ENCODE assay signal across 22 cellular contexts in genomic region chr10:109855746-109856145, GRCh38.
DNase-seq lines count a peak whose midpoint lies in the region; ATAC-seq, FAIRE-seq and TF ChIP-seq lines count a peak whose summit lies in the region.
"Had no signal": no experiment of that assay in that cellular context is flagged by ENCODE, and none has a peak within 500 bp of the region (broad histone marks: within the 10 kb centered on the region; RNA-seq: fewer than 3 reads in every experiment).

No MANE protein-coding gene starts in this region.

- BruUV-seq in HepG2 (replicated peaks; lab: Mats Ljungman, UMichigan) (no TSS peak), K562 (replicated peaks; lab: Mats Ljungman, UMichigan) (no TSS peak)

- no peaks in the 10 kb centered on the region for H3K9me1 ChIP-seq in K562 (ENCODE audit: control insufficient read depth, insufficient read depth, low read length)

- no peaks in the 10 kb centered on the region for H4K20me1 ChIP-seq in HepG2 (ENCODE audit: insufficient read depth, low read length)
- no peaks in the 10 kb centered on the region for H4K20me1 ChIP-seq in K562 (replicated peaks; ENCODE audit: control insufficient read depth, insufficient read depth, low read length)

- H2AFZ ChIP-seq in HepG2 (ENCODE audit: low read length) (no peak overlapping the region), K562 (ENCODE audit: low read depth, low read length) (no peak overlapping the region)

- H3K36me3 ChIP-seq in HepG2 (replicated peaks in 1 of 2; ENCODE audit: control insufficient read depth in 1 of 2, insufficient read depth in 2 of 2, low read length in 2 of 2) = no peaks in the 10 kb centered on the region
- no peaks in the 10 kb centered on the region for H3K36me3 ChIP-seq in right lobe of liver
- H3K36me3 ChIP-seq in K562 (ENCODE audit: control insufficient read depth, insufficient read depth, low read length) = no peaks in the 10 kb centered on the region

- H3K9me3 ChIP-seq in HepG2 (ENCODE audit: low read length) (no peaks in the 10 kb centered on the region), right lobe of liver (no peaks in the 10 kb centered on the region), K562 (replicated peaks; ENCODE audit: control insufficient read depth, insufficient read depth, low read depth, low read length) (no peaks in the 10 kb centered on the region)
- H3K9me3 ChIP-seq: BLaER1 treated with 17β-estradiol and CSF1 and Interleukin-3, amounts not matched to agents 10 nM and 100 nM had no signal

- H3K27me3 ChIP-seq in HepG2 (ENCODE audit: control insufficient read depth in 1 of 2, insufficient read depth in 2 of 2, low read length in 2 of 2) (peaks cover 0 to 4% of the 10 kb centered on the region in 2 experiments; a peak in 1 of 5 replicates), right lobe of liver (no peaks in the 10 kb centered on the region), K562 (ENCODE audit: control insufficient read depth in 2 of 2, insufficient read depth in 2 of 2, low read length in 2 of 2) (peaks cover 0 to 7% of the 10 kb centered on the region in 2 experiments; a peak in 2 of 5 replicates)
- H3K27me3 ChIP-seq: BLaER1 treated with 17β-estradiol and CSF1 and Interleukin-3, amounts not matched to agents 10 nM and 100 nM had no signal

- H3K4me3 ChIP-seq in HepG2 (replicated peaks in 1 of 3; ENCODE audit: insufficient read depth in 1 of 3, low read depth in 2 of 3, low read length in 3 of 3) (no peak overlapping the region), right lobe of liver (no peak overlapping the region), K562 (no peak overlapping the region)
- H3K4me3 ChIP-seq: BLaER1 treated with 17β-estradiol and CSF1 and Interleukin-3, amounts not matched to agents 10 nM and 100 nM; GM12878 had no signal

- TF ChIP-seq RAD21 in HepG2 (CRISPR knock-in tag; IDR thresholded peaks at IDR 0.05) (no peak), K562 (CRISPR knock-in tag; conservative IDR thresholded peaks at IDR 0.05 in 1 of 2, IDR thresholded peaks at IDR 0.05 in 1 of 2) (no peak)

- intact Hi-C loops in HepG2 (cut with micrococcal nuclease; ENCODE audit: unreplicated experiment) (no loop called here), right lobe of liver (cut with DNase I) (no loop called here), K562 (cut with micrococcal nuclease) (no loop called here)

- WGBS in HepG2 (ENCODE audit: low lambda C conversion rate) = 76% methylated on average over 5 of the region's 5 CpGs
- 81% methylated on average over 5 of the region's 5 CpGs for WGBS in right lobe of liver (ENCODE audit: insufficient coverage, low coverage, low lambda C conversion rate, missing lambda C conversion rate)
- 0% methylated on average over 5 of the region's 5 CpGs for WGBS in K562 (ENCODE audit: insufficient coverage, low coverage, missing lambda C conversion rate)

- H3K79me2 ChIP-seq in HepG2 (ENCODE audit: insufficient read depth, low read length) = no peaks in the 10 kb centered on the region
- no peaks in the 10 kb centered on the region for H3K79me2 ChIP-seq in K562 (ENCODE audit: control insufficient read depth, insufficient read depth, low read length)

- TF ChIP-seq CTCF in HepG2 (CRISPR knock-in tag; IDR thresholded peaks at IDR 0.05) = no peak
- TF ChIP-seq CTCF in right lobe of liver (IDR thresholded peaks at IDR 0.05) = no peak
- no peak for TF ChIP-seq CTCF in K562 (IDR thresholded peaks at IDR 0.05 in 2 of 3, conservative IDR thresholded peaks at IDR 0.05 in 1 of 3; ENCODE audit: insufficient read depth in 2 of 3, low read depth in 1 of 3, low read length in 3 of 3)

- no peak for FAIRE-seq in HepG2 (lab: Jason Lieb, UNC)
- no peak for FAIRE-seq in K562 (lab: Jason Lieb, UNC)
- FAIRE-seq: GM12878, GM12892, GM18507, GM19239 had no signal

- no peak overlapping the region for H3K9ac ChIP-seq in HepG2 (ENCODE audit: insufficient read depth, low read depth, low read length)
- H3K9ac ChIP-seq in K562 (ENCODE audit: insufficient read depth in 1 of 2, low read depth in 2 of 2, low read length in 2 of 2) = no peak overlapping the region
- H3K9ac ChIP-seq: BLaER1 treated with 17β-estradiol and CSF1 and Interleukin-3, amounts not matched to agents 10 nM and 100 nM had no signal

- DNase-seq in HepG2 (ENCODE audit: low spot score) = no peak
- no peak for DNase-seq in right lobe of liver
- no peak for DNase-seq in K562 (ENCODE audit: extremely low read depth in 1 of 4, low spot score in 3 of 4)
- DNase-seq in Ammon's horn (ENCODE audit: low spot score) = no peak
- DNase-seq: ACHN; CD4-positive, alpha-beta T cell; CD8-positive, alpha-beta T cell; DMS 273 treated with DMSO at 0.1 percent for 48 hours; DMS153; DMS53; DMS79; DND-41; EL; GDM1 had no signal

- POLR2A ChIA-PET in HepG2 (lab: Yijun Ruan, JAX) (no interaction called here), K562 (lab: Yijun Ruan, JAX) (no interaction called here)

- no peak overlapping the region for H3K4me2 ChIP-seq in HepG2 (ENCODE audit: low read depth, low read length)
- H3K4me2 ChIP-seq in K562 (ENCODE audit: insufficient read depth, low read length) = no peak overlapping the region
- H3K4me2 ChIP-seq: BLaER1 treated with 17β-estradiol and CSF1 and Interleukin-3, amounts not matched to agents 10 nM and 100 nM had no signal

- H3K27ac ChIP-seq in HepG2 (ENCODE audit: extremely low read length, insufficient read depth, low read length) (no peak overlapping the region), right lobe of liver (no peak overlapping the region), K562 (ENCODE audit: extremely low read depth, low read depth, low read length) (no peak overlapping the region)
- H3K27ac ChIP-seq: 22Rv1; BLaER1 treated with 17β-estradiol and CSF1 and Interleukin-3, amounts not matched to agents 10 nM and 100 nM; C4-2B had no signal

- in situ Hi-C loops in HepG2 (cut with HindIII; ENCODE audit: extremely low pct_ligation_motif_present, low pct_unique_long_range_greater_than_20kb) = no loop called here
- in situ Hi-C loops in K562 (cut with MboI) = loop anchor here (25.0 kb wide), 1 partner anchor 1457 kb away; no protein-coding TSS in a partner anchor

- TF ChIP-seq EP300 in HepG2 (IDR thresholded peaks at IDR 0.05; ENCODE audit: low read depth in 2 of 2, low read length in 2 of 2) (no peak), HepG2 (CRISPR knock-in tag; IDR thresholded peaks at IDR 0.05; ENCODE audit: borderline replicate concordance) (no peak), K562 (IDR thresholded peaks at IDR 0.05; ENCODE audit: low read length) (no peak)

- CTCF ChIA-PET in HepG2 (lab: Yijun Ruan, JAX; ENCODE audit: low intra/inter-chr PET ratio, low total read pairs) (no interaction called here), K562 (lab: Yijun Ruan, JAX; ENCODE audit: low intra/inter-chr PET ratio) (no interaction called here)

- H3K4me1 ChIP-seq in HepG2 (ENCODE audit: insufficient read depth, low read length) (no peaks in the 10 kb centered on the region), right lobe of liver (no peaks in the 10 kb centered on the region), K562 (replicated peaks in 1 of 2; ENCODE audit: control insufficient read depth in 2 of 2, insufficient read depth in 2 of 2, low read length in 2 of 2) (no peaks in the 10 kb centered on the region)

- TF ChIP-seq POLR2A in HepG2 (IDR thresholded peaks at IDR 0.05; ENCODE audit: insufficient read depth in 1 of 2, low read depth in 2 of 2, low read length in 2 of 2) (no peak), right lobe of liver (IDR thresholded peaks at IDR 0.05) (no peak), K562 (conservative IDR thresholded peaks at IDR 0.05) (no peak)

- ATAC-seq in HepG2 (no peak), right lobe of liver (no peak), K562 (no peak), GM18907 (IDR thresholded peaks at IDR 0.05; ENCODE audit: unreplicated experiment) (no peak)
- ATAC-seq: CD8-positive, alpha-beta T cell; GM12878 had no signal

TF ChIP-seq in HepG2, 621 proteins besides CTCF, POLR2A, EP300 and RAD21:
- TF ChIP-seq MAFK (conservative IDR thresholded peaks at IDR 0.05 in 1 of 2, IDR thresholded peaks at IDR 0.05 in 1 of 2; ENCODE audit: low read length in 2 of 2) (peak; percentile 42 to 72; a peak in 3 of 4 replicates), MAFF (IDR thresholded peaks at IDR 0.05; ENCODE audit: low read depth, low read length) (peak; percentile 57; the same call in 1 of the 2 replicates), ZNF414 (CRISPR knock-in tag; IDR thresholded peaks at IDR 0.05) (no peak)

TF ChIP-seq in K562, 482 proteins besides CTCF, POLR2A, EP300 and RAD21:
- TF ChIP-seq EHMT2 (IDR thresholded peaks at IDR 0.05) = no peak
- TF ChIP-seq FOXK2 (conservative IDR thresholded peaks at IDR 0.05 in 1 of 2, IDR thresholded peaks at IDR 0.05 in 1 of 2; ENCODE audit: low read depth in 2 of 2) = no peak
- TF ChIP-seq MCM7 (IDR thresholded peaks at IDR 0.05) = no peak
- no peak for TF ChIP-seq ZNF695 (CRISPR knock-in tag; IDR thresholded peaks at IDR 0.05)
- TF ChIP-seq THRAP3 (IDR thresholded peaks at IDR 0.05; ENCODE audit: borderline replicate concordance) = no peak
- no peak for TF ChIP-seq BMI1 (IDR thresholded peaks at IDR 0.05; ENCODE audit: low read length)
- TF ChIP-seq SRSF9 (IDR thresholded peaks at IDR 0.05; ENCODE audit: borderline replicate concordance, low read depth, low read length) = no peak
- no peak for TF ChIP-seq ZBTB9 (CRISPR knock-in tag; IDR thresholded peaks at IDR 0.05)
- peak; percentile 29; the same call in 1 of the 2 replicates for TF ChIP-seq ZNF316 (IDR thresholded peaks at IDR 0.05)

Comparison
In these comparisons a context has a peak if more than half of its experiments do, and no peak if none do; other contexts are left out.
1. Of the 241 proteins assayed by ChIP-seq in both HepG2 and K562: peak only in HepG2: MAFF and MAFK; only in K562: none; in both: none; in neither: 239.